ENCODE assay signal across 1 cellular context in the genomic region with DNA sequence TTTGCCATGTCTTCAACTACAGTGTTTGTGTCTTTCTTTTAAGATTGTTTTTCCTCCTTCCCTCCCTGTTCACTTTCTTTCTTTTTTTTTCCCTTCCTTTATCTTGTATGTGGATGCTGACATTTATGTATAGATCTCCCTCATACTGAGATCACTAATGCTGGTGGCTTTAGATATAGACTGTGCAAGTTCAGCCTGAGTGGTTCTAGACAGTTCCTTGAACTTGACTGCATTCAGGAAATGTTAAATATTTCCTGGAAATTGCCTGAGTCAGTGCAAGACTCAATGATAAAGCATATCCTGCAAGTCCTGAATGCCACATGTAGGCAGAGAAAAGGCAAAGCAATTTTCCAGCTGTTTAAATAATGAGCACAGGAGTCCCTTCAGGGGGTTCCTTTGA.
A peak's percentile ranks its signal among the peaks of the same experiment; 100 is the strongest.
TF ChIP-seq lines count a peak whose summit lies in the region.

No MANE protein-coding gene starts in this region.

TF ChIP-seq in K562, 482 proteins besides CTCF, POLR2A, EP300 and RAD21 (continued from another document and continues in another):
- TF ChIP-seq ZNF583 (CRISPR knock-in tag; IDR thresholded peaks at IDR 0.05) (no peak), MAFF (IDR thresholded peaks at IDR 0.05; ENCODE audit: low read length) (peak; percentile 49; the same call in 1 of the 2 replicates), EHMT2 (IDR thresholded peaks at IDR 0.05) (peak; percentile 56; the same call in 1 of the 2 replicates), MAZ (CRISPR knock-in tag; conservative IDR thresholded peaks at IDR 0.05 in 1 of 2, IDR thresholded peaks at IDR 0.05 in 1 of 2) (0 out of 4 replicates have a peak, but pooled peaks of 1 of the 2 experiments have one; percentile 9), ZKSCAN1 (IDR thresholded peaks at IDR 0.05; ENCODE audit: low read depth, low read length) (no peak), NFE2 (IDR thresholded peaks at IDR 0.05; ENCODE audit: low read depth) (peak; percentile 67), PCBP1 (IDR thresholded peaks at IDR 0.05; ENCODE audit: low read depth, low read length, poor library complexity, severe bottlenecking) (no peak), ILK (tag; IDR thresholded peaks at IDR 0.05; ENCODE audit: borderline replicate concordance, low read depth) (no peak), FUS (optimal IDR thresholded peaks at IDR 0.05; ENCODE audit: low read depth, low read length) (no peak), ZNF507 (tag; conservative IDR thresholded peaks at IDR 0.05) (no peak), NBN (IDR thresholded peaks at IDR 0.05; ENCODE audit: low read depth) (peak; percentile 42; the same call in 1 of the 2 replicates), SMARCC2 (IDR thresholded peaks at IDR 0.05; ENCODE audit: low read depth) (peak; percentile 63; the same call in 1 of the 2 replicates), COPS2 (conservative IDR thresholded peaks at IDR 0.05) (no peak), HDAC2 (IDR thresholded peaks at IDR 0.05) (0 out of 2 replicates have a peak, but pooled peaks have one; percentile 33), TRIM24 (IDR thresholded peaks at IDR 0.05) (peak; percentile 53 to 77; a peak in 3 of 4 replicates), SMARCE1 (IDR thresholded peaks at IDR 0.05) (peak; percentile 80; the same call in 1 of the 2 replicates), ARID1B (IDR thresholded peaks at IDR 0.05) (peak; percentile 91), ZNF76 (CRISPR knock-in tag; IDR thresholded peaks at IDR 0.05; ENCODE audit: borderline replicate concordance) (no peak), ZKSCAN8 (CRISPR knock-in tag; IDR thresholded peaks at IDR 0.05) (peak; percentile 74; the same call in 1 of the 2 replicates), BACH1 (tag; IDR thresholded peaks at IDR 0.05) (peak; percentile 34; the same call in 1 of the 2 replicates), ETS2 (tag; IDR thresholded peaks at IDR 0.05; ENCODE audit: borderline replicate concordance, poor library complexity, severe bottlenecking) (no peak), TCFL5 (CRISPR knock-in tag; conservative IDR thresholded peaks at IDR 0.05) (no peak), SMARCA4 (IDR thresholded peaks at IDR 0.05) (peak; percentile 87), C11orf30 (IDR thresholded peaks at IDR 0.05; ENCODE audit: low read depth) (peak; percentile 82), MTA1 (IDR thresholded peaks at IDR 0.05; ENCODE audit: borderline replicate concordance) (no peak), CBFA2T2 (conservative IDR thresholded peaks at IDR 0.05) (peak; percentile 75), NR2C2 (CRISPR knock-in tag; IDR thresholded peaks at IDR 0.05) (no peak), NR2C2 (tag; IDR thresholded peaks at IDR 0.05) (no peak), NFRKB (IDR thresholded peaks at IDR 0.05; ENCODE audit: low read depth) (peak; percentile 61; the same call in 1 of the 2 replicates), HLTF (IDR thresholded peaks at IDR 0.05) (peak; percentile 58; the same call in 1 of the 2 replicates), ZNF282 (CRISPR knock-in tag; IDR thresholded peaks at IDR 0.05) (no peak), HDGF (IDR thresholded peaks at IDR 0.05) (no peak), FOSL1 (tag; conservative IDR thresholded peaks at IDR 0.05) (peak; percentile 86), MYC (IDR thresholded peaks at IDR 0.05; ENCODE audit: low read depth, low read length) (0 out of 2 replicates have a peak, but pooled peaks have one; percentile 29), MYC (CRISPR knock-in tag; IDR thresholded peaks at IDR 0.05; ENCODE audit: borderline replicate concordance, low read depth) (no peak), ZFP30 (CRISPR knock-in tag; IDR thresholded peaks at IDR 0.05; ENCODE audit: borderline replicate concordance) (no peak), GABPB1 (CRISPR knock-in tag; IDR thresholded peaks at IDR 0.05) (no peak), RBM14 (IDR thresholded peaks at IDR 0.05; ENCODE audit: borderline replicate concordance, insufficient read depth, low read depth, low read length) (no peak), POLR2B (IDR thresholded peaks at IDR 0.05; ENCODE audit: low read depth, partially characterized antibody) (no peak)
- TF ChIP-seq, protein P1, sequence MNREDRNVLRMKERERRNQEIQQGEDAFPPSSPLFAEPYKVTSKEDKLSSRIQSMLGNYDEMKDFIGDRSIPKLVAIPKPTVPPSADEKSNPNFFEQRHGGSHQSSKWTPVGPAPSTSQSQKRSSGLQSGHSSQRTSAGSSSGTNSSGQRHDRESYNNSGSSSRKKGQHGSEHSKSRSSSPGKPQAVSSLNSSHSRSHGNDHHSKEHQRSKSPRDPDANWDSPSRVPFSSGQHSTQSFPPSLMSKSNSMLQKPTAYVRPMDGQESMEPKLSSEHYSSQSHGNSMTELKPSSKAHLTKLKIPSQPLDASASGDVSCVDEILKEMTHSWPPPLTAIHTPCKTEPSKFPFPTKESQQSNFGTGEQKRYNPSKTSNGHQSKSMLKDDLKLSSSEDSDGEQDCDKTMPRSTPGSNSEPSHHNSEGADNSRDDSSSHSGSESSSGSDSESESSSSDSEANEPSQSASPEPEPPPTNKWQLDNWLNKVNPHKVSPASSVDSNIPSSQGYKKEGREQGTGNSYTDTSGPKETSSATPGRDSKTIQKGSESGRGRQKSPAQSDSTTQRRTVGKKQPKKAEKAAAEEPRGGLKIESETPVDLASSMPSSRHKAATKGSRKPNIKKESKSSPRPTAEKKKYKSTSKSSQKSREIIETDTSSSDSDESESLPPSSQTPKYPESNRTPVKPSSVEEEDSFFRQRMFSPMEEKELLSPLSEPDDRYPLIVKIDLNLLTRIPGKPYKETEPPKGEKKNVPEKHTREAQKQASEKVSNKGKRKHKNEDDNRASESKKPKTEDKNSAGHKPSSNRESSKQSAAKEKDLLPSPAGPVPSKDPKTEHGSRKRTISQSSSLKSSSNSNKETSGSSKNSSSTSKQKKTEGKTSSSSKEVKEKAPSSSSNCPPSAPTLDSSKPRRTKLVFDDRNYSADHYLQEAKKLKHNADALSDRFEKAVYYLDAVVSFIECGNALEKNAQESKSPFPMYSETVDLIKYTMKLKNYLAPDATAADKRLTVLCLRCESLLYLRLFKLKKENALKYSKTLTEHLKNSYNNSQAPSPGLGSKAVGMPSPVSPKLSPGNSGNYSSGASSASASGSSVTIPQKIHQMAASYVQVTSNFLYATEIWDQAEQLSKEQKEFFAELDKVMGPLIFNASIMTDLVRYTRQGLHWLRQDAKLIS (CRISPR knock-in tag; IDR thresholded peaks at IDR 0.05) = no peak
- TF ChIP-seq, protein P2, sequence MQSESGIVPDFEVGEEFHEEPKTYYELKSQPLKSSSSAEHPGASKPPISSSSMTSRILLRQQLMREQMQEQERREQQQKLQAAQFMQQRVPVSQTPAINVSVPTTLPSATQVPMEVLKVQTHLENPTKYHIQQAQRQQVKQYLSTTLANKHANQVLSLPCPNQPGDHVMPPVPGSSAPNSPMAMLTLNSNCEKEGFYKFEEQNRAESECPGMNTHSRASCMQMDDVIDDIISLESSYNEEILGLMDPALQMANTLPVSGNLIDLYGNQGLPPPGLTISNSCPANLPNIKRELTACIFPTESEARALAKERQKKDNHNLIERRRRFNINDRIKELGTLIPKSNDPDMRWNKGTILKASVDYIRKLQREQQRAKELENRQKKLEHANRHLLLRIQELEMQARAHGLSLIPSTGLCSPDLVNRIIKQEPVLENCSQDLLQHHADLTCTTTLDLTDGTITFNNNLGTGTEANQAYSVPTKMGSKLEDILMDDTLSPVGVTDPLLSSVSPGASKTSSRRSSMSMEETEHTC (IDR thresholded peaks at IDR 0.05) = no peak
- TF ChIP-seq, protein P3, sequence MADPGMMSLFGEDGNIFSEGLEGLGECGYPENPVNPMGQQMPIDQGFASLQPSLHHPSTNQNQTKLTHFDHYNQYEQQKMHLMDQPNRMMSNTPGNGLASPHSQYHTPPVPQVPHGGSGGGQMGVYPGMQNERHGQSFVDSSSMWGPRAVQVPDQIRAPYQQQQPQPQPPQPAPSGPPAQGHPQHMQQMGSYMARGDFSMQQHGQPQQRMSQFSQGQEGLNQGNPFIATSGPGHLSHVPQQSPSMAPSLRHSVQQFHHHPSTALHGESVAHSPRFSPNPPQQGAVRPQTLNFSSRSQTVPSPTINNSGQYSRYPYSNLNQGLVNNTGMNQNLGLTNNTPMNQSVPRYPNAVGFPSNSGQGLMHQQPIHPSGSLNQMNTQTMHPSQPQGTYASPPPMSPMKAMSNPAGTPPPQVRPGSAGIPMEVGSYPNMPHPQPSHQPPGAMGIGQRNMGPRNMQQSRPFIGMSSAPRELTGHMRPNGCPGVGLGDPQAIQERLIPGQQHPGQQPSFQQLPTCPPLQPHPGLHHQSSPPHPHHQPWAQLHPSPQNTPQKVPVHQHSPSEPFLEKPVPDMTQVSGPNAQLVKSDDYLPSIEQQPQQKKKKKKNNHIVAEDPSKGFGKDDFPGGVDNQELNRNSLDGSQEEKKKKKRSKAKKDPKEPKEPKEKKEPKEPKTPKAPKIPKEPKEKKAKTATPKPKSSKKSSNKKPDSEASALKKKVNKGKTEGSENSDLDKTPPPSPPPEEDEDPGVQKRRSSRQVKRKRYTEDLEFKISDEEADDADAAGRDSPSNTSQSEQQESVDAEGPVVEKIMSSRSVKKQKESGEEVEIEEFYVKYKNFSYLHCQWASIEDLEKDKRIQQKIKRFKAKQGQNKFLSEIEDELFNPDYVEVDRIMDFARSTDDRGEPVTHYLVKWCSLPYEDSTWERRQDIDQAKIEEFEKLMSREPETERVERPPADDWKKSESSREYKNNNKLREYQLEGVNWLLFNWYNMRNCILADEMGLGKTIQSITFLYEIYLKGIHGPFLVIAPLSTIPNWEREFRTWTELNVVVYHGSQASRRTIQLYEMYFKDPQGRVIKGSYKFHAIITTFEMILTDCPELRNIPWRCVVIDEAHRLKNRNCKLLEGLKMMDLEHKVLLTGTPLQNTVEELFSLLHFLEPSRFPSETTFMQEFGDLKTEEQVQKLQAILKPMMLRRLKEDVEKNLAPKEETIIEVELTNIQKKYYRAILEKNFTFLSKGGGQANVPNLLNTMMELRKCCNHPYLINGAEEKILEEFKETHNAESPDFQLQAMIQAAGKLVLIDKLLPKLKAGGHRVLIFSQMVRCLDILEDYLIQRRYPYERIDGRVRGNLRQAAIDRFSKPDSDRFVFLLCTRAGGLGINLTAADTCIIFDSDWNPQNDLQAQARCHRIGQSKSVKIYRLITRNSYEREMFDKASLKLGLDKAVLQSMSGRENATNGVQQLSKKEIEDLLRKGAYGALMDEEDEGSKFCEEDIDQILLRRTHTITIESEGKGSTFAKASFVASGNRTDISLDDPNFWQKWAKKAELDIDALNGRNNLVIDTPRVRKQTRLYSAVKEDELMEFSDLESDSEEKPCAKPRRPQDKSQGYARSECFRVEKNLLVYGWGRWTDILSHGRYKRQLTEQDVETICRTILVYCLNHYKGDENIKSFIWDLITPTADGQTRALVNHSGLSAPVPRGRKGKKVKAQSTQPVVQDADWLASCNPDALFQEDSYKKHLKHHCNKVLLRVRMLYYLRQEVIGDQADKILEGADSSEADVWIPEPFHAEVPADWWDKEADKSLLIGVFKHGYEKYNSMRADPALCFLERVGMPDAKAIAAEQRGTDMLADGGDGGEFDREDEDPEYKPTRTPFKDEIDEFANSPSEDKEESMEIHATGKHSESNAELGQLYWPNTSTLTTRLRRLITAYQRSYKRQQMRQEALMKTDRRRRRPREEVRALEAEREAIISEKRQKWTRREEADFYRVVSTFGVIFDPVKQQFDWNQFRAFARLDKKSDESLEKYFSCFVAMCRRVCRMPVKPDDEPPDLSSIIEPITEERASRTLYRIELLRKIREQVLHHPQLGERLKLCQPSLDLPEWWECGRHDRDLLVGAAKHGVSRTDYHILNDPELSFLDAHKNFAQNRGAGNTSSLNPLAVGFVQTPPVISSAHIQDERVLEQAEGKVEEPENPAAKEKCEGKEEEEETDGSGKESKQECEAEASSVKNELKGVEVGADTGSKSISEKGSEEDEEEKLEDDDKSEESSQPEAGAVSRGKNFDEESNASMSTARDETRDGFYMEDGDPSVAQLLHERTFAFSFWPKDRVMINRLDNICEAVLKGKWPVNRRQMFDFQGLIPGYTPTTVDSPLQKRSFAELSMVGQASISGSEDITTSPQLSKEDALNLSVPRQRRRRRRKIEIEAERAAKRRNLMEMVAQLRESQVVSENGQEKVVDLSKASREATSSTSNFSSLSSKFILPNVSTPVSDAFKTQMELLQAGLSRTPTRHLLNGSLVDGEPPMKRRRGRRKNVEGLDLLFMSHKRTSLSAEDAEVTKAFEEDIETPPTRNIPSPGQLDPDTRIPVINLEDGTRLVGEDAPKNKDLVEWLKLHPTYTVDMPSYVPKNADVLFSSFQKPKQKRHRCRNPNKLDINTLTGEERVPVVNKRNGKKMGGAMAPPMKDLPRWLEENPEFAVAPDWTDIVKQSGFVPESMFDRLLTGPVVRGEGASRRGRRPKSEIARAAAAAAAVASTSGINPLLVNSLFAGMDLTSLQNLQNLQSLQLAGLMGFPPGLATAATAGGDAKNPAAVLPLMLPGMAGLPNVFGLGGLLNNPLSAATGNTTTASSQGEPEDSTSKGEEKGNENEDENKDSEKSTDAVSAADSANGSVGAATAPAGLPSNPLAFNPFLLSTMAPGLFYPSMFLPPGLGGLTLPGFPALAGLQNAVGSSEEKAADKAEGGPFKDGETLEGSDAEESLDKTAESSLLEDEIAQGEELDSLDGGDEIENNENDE (IDR thresholded peaks at IDR 0.05; ENCODE audit: low read depth, low read length) = no peak
- TF ChIP-seq, protein P4, sequence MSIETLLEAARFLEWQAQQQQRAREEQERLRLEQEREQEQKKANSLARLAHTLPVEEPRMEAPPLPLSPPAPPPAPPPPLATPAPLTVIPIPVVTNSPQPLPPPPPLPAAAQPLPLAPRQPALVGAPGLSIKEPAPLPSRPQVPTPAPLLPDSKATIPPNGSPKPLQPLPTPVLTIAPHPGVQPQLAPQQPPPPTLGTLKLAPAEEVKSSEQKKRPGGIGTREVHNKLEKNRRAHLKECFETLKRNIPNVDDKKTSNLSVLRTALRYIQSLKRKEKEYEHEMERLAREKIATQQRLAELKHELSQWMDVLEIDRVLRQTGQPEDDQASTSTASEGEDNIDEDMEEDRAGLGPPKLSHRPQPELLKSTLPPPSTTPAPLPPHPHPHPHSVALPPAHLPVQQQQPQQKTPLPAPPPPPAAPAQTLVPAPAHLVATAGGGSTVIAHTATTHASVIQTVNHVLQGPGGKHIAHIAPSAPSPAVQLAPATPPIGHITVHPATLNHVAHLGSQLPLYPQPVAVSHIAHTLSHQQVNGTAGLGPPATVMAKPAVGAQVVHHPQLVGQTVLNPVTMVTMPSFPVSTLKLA (conservative IDR thresholded peaks at IDR 0.05) = peak in 1 of 2 experiments; percentile 55; a peak in 2 of 4 replicates
